In genomic region chr10:44976352-44977198, GRCh38 we compare ENCODE assay signal across 1 cellular context.
TF ChIP-seq lines count a peak whose summit lies in the region.

No MANE protein-coding gene starts in this region.

TF ChIP-seq in HepG2, 621 proteins besides CTCF, POLR2A, EP300 and RAD21 (continued from another document and continues in another):
- TF ChIP-seq ZXDC (CRISPR knock-in tag; IDR thresholded peaks at IDR 0.05) (0 out of 2 replicates have a peak, but pooled peaks have one; percentile 61), BRF2 (CRISPR knock-in tag; IDR thresholded peaks at IDR 0.05) (no peak), DBP (CRISPR knock-in tag; IDR thresholded peaks at IDR 0.05; ENCODE audit: not compliant biosample characterization) (no peak), ZNF12 (CRISPR knock-in tag; IDR thresholded peaks at IDR 0.05) (no peak), ZNF749 (CRISPR knock-in tag; IDR thresholded peaks at IDR 0.05; ENCODE audit: borderline replicate concordance) (peak; percentile 64; the same call in 1 of the 2 replicates), ZZZ3 (CRISPR knock-in tag; IDR thresholded peaks at IDR 0.05; ENCODE audit: borderline replicate concordance) (no peak; the same call in 1 of the 2 replicates), HOXA3 (CRISPR knock-in tag; IDR thresholded peaks at IDR 0.05) (no peak), ONECUT2 (CRISPR knock-in tag; IDR thresholded peaks at IDR 0.05) (no peak), ZNF382 (CRISPR knock-in tag; IDR thresholded peaks at IDR 0.05; ENCODE audit: borderline replicate concordance) (no peak), ZNF709 (CRISPR knock-in tag; IDR thresholded peaks at IDR 0.05) (peak; percentile 34; the same call in 1 of the 2 replicates), ZNF260 (CRISPR knock-in tag; IDR thresholded peaks at IDR 0.05; ENCODE audit: borderline replicate concordance, low read depth) (no peak), ELF4 (CRISPR knock-in tag; IDR thresholded peaks at IDR 0.05; ENCODE audit: borderline replicate concordance) (no peak; the same call in 1 of the 2 replicates), JARID2 (CRISPR knock-in tag; IDR thresholded peaks at IDR 0.05; ENCODE audit: insufficient replicate concordance) (peak; percentile 74), BCLAF1 (IDR thresholded peaks at IDR 0.05) (no peak), ATAD3A (CRISPR knock-in tag; IDR thresholded peaks at IDR 0.05) (peak; percentile 94; the same call in 1 of the 2 replicates), GMEB1 (CRISPR knock-in tag; IDR thresholded peaks at IDR 0.05; ENCODE audit: borderline replicate concordance) (no peak), E2F2 (CRISPR knock-in tag; IDR thresholded peaks at IDR 0.05; ENCODE audit: borderline replicate concordance) (peak; percentile 57), HIVEP1 (CRISPR knock-in tag; IDR thresholded peaks at IDR 0.05) (no peak; the same call in 1 of the 2 replicates), ZBTB7A (CRISPR knock-in tag; IDR thresholded peaks at IDR 0.05) (0 out of 2 replicates have a peak, but pooled peaks have one; percentile 68), CSRNP1 (CRISPR knock-in tag; IDR thresholded peaks at IDR 0.05) (no peak), ZNF580 (CRISPR knock-in tag; IDR thresholded peaks at IDR 0.05; ENCODE audit: borderline replicate concordance, low read depth) (peak; percentile 52; the same call in 1 of the 2 replicates), MBD4 (IDR thresholded peaks at IDR 0.05; ENCODE audit: borderline replicate concordance, low read length) (peak; percentile 86; the same call in 1 of the 2 replicates), TCF7 (IDR thresholded peaks at IDR 0.05; ENCODE audit: low read depth) (no peak), ZNF235 (CRISPR knock-in tag; IDR thresholded peaks at IDR 0.05; ENCODE audit: borderline replicate concordance) (no peak), ZNF672 (CRISPR knock-in tag; IDR thresholded peaks at IDR 0.05) (no peak; the same call in 1 of the 2 replicates), ZSCAN22 (CRISPR knock-in tag; IDR thresholded peaks at IDR 0.05) (0 out of 2 replicates have a peak, but pooled peaks have one; percentile 17), PBX3 (CRISPR knock-in tag; IDR thresholded peaks at IDR 0.05; ENCODE audit: borderline replicate concordance) (no peak), ZNF446 (CRISPR knock-in tag; IDR thresholded peaks at IDR 0.05) (peak; percentile 18; the same call in 1 of the 2 replicates), HHEX (CRISPR knock-in tag; IDR thresholded peaks at IDR 0.05) (no peak), NFKBIZ (CRISPR knock-in tag; IDR thresholded peaks at IDR 0.05) (0 out of 2 replicates have a peak, but pooled peaks have one; percentile 20), STAT5B (CRISPR knock-in tag; IDR thresholded peaks at IDR 0.05) (peak; percentile 46; the same call in 1 of the 2 replicates), ZNF282 (IDR thresholded peaks at IDR 0.05; ENCODE audit: partially characterized antibody) (no peak), HCFC1 (IDR thresholded peaks at IDR 0.05; ENCODE audit: low read depth, low read length) (no peak), MXD4 (CRISPR knock-in tag; IDR thresholded peaks at IDR 0.05) (no peak), DMTF1 (CRISPR knock-in tag; IDR thresholded peaks at IDR 0.05) (no peak), ZNF121 (CRISPR knock-in tag; IDR thresholded peaks at IDR 0.05) (0 out of 2 replicates have a peak, but pooled peaks have one; percentile 52), RARA (CRISPR knock-in tag; IDR thresholded peaks at IDR 0.05) (peak; percentile 5), HOXA7 (CRISPR knock-in tag; IDR thresholded peaks at IDR 0.05) (peak; percentile 90; the same call in 1 of the 2 replicates), TBP (CRISPR knock-in tag; IDR thresholded peaks at IDR 0.05) (peak; percentile 66; the same call in 1 of the 2 replicates), REXO4 (CRISPR knock-in tag; IDR thresholded peaks at IDR 0.05; ENCODE audit: borderline replicate concordance) (0 out of 2 replicates have a peak, but pooled peaks have one; percentile 13), SAFB2 (CRISPR knock-in tag; IDR thresholded peaks at IDR 0.05; ENCODE audit: borderline replicate concordance, low read depth) (no peak; the same call in 1 of the 2 replicates), SMYD3 (CRISPR knock-in tag; IDR thresholded peaks at IDR 0.05) (no peak), ZNF670 (CRISPR knock-in tag; IDR thresholded peaks at IDR 0.05; ENCODE audit: borderline replicate concordance) (no peak), ZNF513 (CRISPR knock-in tag; conservative IDR thresholded peaks at IDR 0.05) (0 out of 2 replicates have a peak, but pooled peaks have one; percentile 31), ZNF782 (CRISPR knock-in tag; IDR thresholded peaks at IDR 0.05; ENCODE audit: borderline replicate concordance) (no peak), HDAC1 (CRISPR knock-in tag; IDR thresholded peaks at IDR 0.05) (peak; percentile 48; the same call in 1 of the 2 replicates)
